Comparison of ENCODE assay signal across 20 cellular contexts in genomic region chr6:46932941-46933340, GRCh38. TPM values are rescaled to one million over a fixed set of nuclear protein-coding genes. Genes with fewer than 3 reads are reported as not detected.
DNase-seq lines count a peak whose midpoint lies in the region; ATAC-seq and TF ChIP-seq lines count a peak whose summit lies in the region.
"Had no signal": no experiment of that assay in that cellular context is flagged by ENCODE, and none has a peak within 500 bp of the region (broad histone marks: within the 10 kb centered on the region; RNA-seq: fewer than 3 reads in every experiment).

No MANE protein-coding gene starts in this region.

- TF ChIP-seq EP300 in upper lobe of left lung (IDR thresholded peaks at IDR 0.05) = no peak

- H3K4me1 ChIP-seq in heart right ventricle (peaks cover 2 to 63% (median 20%) of the 10 kb centered on the region in 9 donors), lower lobe of right lung (peaks cover 52% of the 10 kb centered on the region), upper lobe of left lung (peaks cover 38 to 51% (median 46%) of the 10 kb centered on the region in 4 donors)

- no peak overlapping the region for H3K4me3 ChIP-seq in heart right ventricle
- H3K4me3 ChIP-seq in choroid plexus epithelial cell (ENCODE audit: low read depth, low read length) = no peak overlapping the region
- H3K4me3 ChIP-seq in lower lobe of right lung = no peak overlapping the region
- peak overlapping the region in 1 of 4 donors; percentile 3 for H3K4me3 ChIP-seq in upper lobe of left lung

- H3K4me3 Mint-ChIP-seq in natural killer cell treated with Interleukin-12 subunit alpha and Interleukin-12 subunit beta and Interleukin-15 and Interleukin-18, amount 100 ng/mL, for 72 hours = no peak overlapping the region
- H3K4me3 Mint-ChIP-seq: activated CD4-positive, alpha-beta memory T cell treated with anti-CD3 and anti-CD28 coated beads for 36 hours; activated naive CD4-positive, alpha-beta T cell treated with anti-CD3 and anti-CD28 coated beads, Interleukin-2, amount 50 U/mL, for 24 hours; activated T-cell treated with anti-CD3 and anti-CD28 coated beads, Interleukin-2, amount 50 U/mL, for 4 hours; brain; stimulated activated memory B cell treated with anti-CD40 and anti-IgM and Interleukin-4, amounts not matched to agents 10 μg/mL and 1 μg/mL and 100 μg/mL, for 72 hours; type B pancreatic cell had no signal

- H3K9me3 Mint-ChIP-seq in natural killer cell treated with Interleukin-12 subunit alpha and Interleukin-12 subunit beta and Interleukin-15 and Interleukin-18, amount 100 ng/mL, for 72 hours = peaks cover 6% of the 10 kb centered on the region
- H3K9me3 Mint-ChIP-seq: activated CD4-positive, alpha-beta memory T cell treated with anti-CD3 and anti-CD28 coated beads for 36 hours; activated naive CD4-positive, alpha-beta T cell treated with anti-CD3 and anti-CD28 coated beads, Interleukin-2, amount 50 U/mL, for 24 hours; activated T-cell treated with anti-CD3 and anti-CD28 coated beads, Interleukin-2, amount 50 U/mL, for 4 hours; brain; type B pancreatic cell had no signal

- ATAC-seq in heart right ventricle (peak in 4 of 8 donors; percentile 3 to 34 (median 18)), left ventricle myocardium superior (no peak), lower lobe of right lung (peak in 1 of 2 donors; percentile 43), upper lobe of left lung (ENCODE audit: low FRiP score in 2 of 2) (peak in 1 of 2 donors; percentile 46)
- no peak for ATAC-seq in natural killer cell treated with Interleukin-12 subunit alpha and Interleukin-12 subunit beta and Interleukin-15 and Interleukin-18, amount 100 ng/mL, for 72 hours
- ATAC-seq: activated T-cell treated with anti-CD3 and anti-CD28 coated beads, Interleukin-2, amount 50 U/mL, for 4 hours; stimulated activated memory B cell treated with anti-CD40 and anti-IgM and Interleukin-4, amounts not matched to agents 10 μg/mL and 1 μg/mL and 100 μg/mL, for 72 hours had no signal

- no peak for TF ChIP-seq CTCF in heart right ventricle (IDR thresholded peaks at IDR 0.05)
- TF ChIP-seq CTCF in choroid plexus epithelial cell (conservative IDR thresholded peaks at IDR 0.05; ENCODE audit: low read depth, low read length) = no peak
- TF ChIP-seq CTCF in lower lobe of right lung (IDR thresholded peaks at IDR 0.05) = no peak
- no peak for TF ChIP-seq CTCF in upper lobe of left lung (IDR thresholded peaks at IDR 0.05)

- intact Hi-C loops in heart right ventricle (cut with DNase I) (no loop called here), left ventricle myocardium superior (cut with micrococcal nuclease) (no loop called here), lower lobe of right lung (cut with DNase I) (no loop called here)

- H3K9me3 ChIP-seq in heart right ventricle (no peaks in the 10 kb centered on the region), lower lobe of right lung (no peaks in the 10 kb centered on the region), upper lobe of left lung (no peaks in the 10 kb centered on the region)

- no peaks in the 10 kb centered on the region for H3K36me3 Mint-ChIP-seq in natural killer cell treated with Interleukin-12 subunit alpha and Interleukin-12 subunit beta and Interleukin-15 and Interleukin-18, amount 100 ng/mL, for 72 hours
- H3K36me3 Mint-ChIP-seq: activated CD4-positive, alpha-beta memory T cell treated with anti-CD3 and anti-CD28 coated beads for 36 hours; activated naive CD4-positive, alpha-beta T cell treated with anti-CD3 and anti-CD28 coated beads, Interleukin-2, amount 50 U/mL, for 24 hours; brain; stimulated activated memory B cell treated with anti-CD40 and anti-IgM and Interleukin-4, amounts not matched to agents 10 μg/mL and 1 μg/mL and 100 μg/mL, for 72 hours; type B pancreatic cell had no signal

- TF ChIP-seq POLR2A in upper lobe of left lung (IDR thresholded peaks at IDR 0.05) = no peak

- 50 to 60% methylated on average over 8 of the region's 8 CpGs for WGBS in heart right ventricle, 2 donors
- 36 to 38% methylated on average over 8 of the region's 8 CpGs for WGBS in upper lobe of left lung, 2 donors

- H3K27ac ChIP-seq in heart right ventricle (peak overlapping the region in 8 of 10 donors; percentile 25 to 83 (median 54)), lower lobe of right lung (peak overlapping the region; percentile 31), upper lobe of left lung (peak overlapping the region; percentile 63 to 80 (median 72))

- no peak for DNase-seq in heart right ventricle
- DNase-seq in left ventricle myocardium superior = no peak
- peak; percentile 74 for DNase-seq in choroid plexus epithelial cell (ENCODE audit: low read depth)
- no peak for DNase-seq in lower lobe of right lung
- no peak for DNase-seq in upper lobe of left lung
- DNase-seq in activated naive CD4-positive, alpha-beta T cell treated with Interleukin-2 at 50 U/mL for 16 hours = no peak
- no peak for DNase-seq in DMS153 (lab: John Stamatoyannopoulos, UW)
- DNase-seq in natural killer cell treated with Interleukin-12 subunit alpha and Interleukin-12 subunit beta and Interleukin-15 and Interleukin-18, amount 100 ng/mL, for 72 hours (ENCODE audit: low spot score) = no peak
- DNase-seq: activated CD4-positive, alpha-beta memory T cell treated with anti-CD3 and anti-CD28 coated beads for 36 hours; activated T-cell treated with anti-CD3 and anti-CD28 coated beads, Interleukin-2, amount 50 U/mL, for 4 hours; DMS79 treated with DMSO at 0.1 percent for 48 hours; erythroblast; NCI-H146; NCI-H446; NK-92 treated with Interleukin-12 subunit alpha and Interleukin-12 subunit beta, amount 100 ng/mL, for 24 hours; T-helper 1 cell had no signal

- H3K27me3 Mint-ChIP-seq in natural killer cell treated with Interleukin-12 subunit alpha and Interleukin-12 subunit beta and Interleukin-15 and Interleukin-18, amount 100 ng/mL, for 72 hours = peaks cover 6 to 7% of the 10 kb centered on the region in 2 donors
- H3K27me3 Mint-ChIP-seq: stimulated activated memory B cell treated with anti-CD40 and anti-IgM and Interleukin-4, amounts not matched to agents 10 μg/mL and 1 μg/mL and 100 μg/mL, for 72 hours; type B pancreatic cell had no signal

- no peak overlapping the region for H3K27ac Mint-ChIP-seq in natural killer cell treated with Interleukin-12 subunit alpha and Interleukin-12 subunit beta and Interleukin-15 and Interleukin-18, amount 100 ng/mL, for 72 hours
- H3K27ac Mint-ChIP-seq: activated CD4-positive, alpha-beta memory T cell treated with anti-CD3 and anti-CD28 coated beads for 36 hours; activated naive CD4-positive, alpha-beta T cell treated with anti-CD3 and anti-CD28 coated beads, Interleukin-2, amount 50 U/mL, for 24 hours; brain; stimulated activated memory B cell treated with anti-CD40 and anti-IgM and Interleukin-4, amounts not matched to agents 10 μg/mL and 1 μg/mL and 100 μg/mL, for 72 hours; type B pancreatic cell had no signal

- H3K36me3 ChIP-seq in heart right ventricle = no peaks in the 10 kb centered on the region
- no peaks in the 10 kb centered on the region for H3K36me3 ChIP-seq in lower lobe of right lung
- H3K36me3 ChIP-seq in upper lobe of left lung = no peaks in the 10 kb centered on the region

- no peaks in the 10 kb centered on the region for H3K27me3 ChIP-seq in heart right ventricle
- no peaks in the 10 kb centered on the region for H3K27me3 ChIP-seq in lower lobe of right lung (ENCODE audit: low read depth)
- no peaks in the 10 kb centered on the region for H3K27me3 ChIP-seq in upper lobe of left lung

- H3K4me1 Mint-ChIP-seq in natural killer cell treated with Interleukin-12 subunit alpha and Interleukin-12 subunit beta and Interleukin-15 and Interleukin-18, amount 100 ng/mL, for 72 hours (ENCODE audit: low read depth in 2 of 2) = no peaks in the 10 kb centered on the region
- H3K4me1 Mint-ChIP-seq: activated naive CD4-positive, alpha-beta T cell treated with anti-CD3 and anti-CD28 coated beads, Interleukin-2, amount 50 U/mL, for 24 hours; brain; stimulated activated memory B cell treated with anti-CD40 and anti-IgM and Interleukin-4, amounts not matched to agents 10 μg/mL and 1 μg/mL and 100 μg/mL, for 72 hours had no signal

RNA-seq across cellular contexts. Expression of gene ADGRF5, which starts 11.2 kb away (rescaled TPM):
- total RNA-seq in heart right ventricle = 10 to 100 TPM; 27.1 to 92.1 (median 35.4) TPM
- polyA plus RNA-seq in heart right ventricle = 10 to 100 TPM; 28.8 to 44.7 TPM
- total RNA-seq in left ventricle myocardium superior = 45.9 TPM
- total RNA-seq in lower lobe of right lung = 238 TPM
- total RNA-seq in upper lobe of left lung = 100 to 1,000 TPM; 107 to 352 (median 215) TPM
- not detected for total RNA-seq in natural killer cell treated with Interleukin-12 subunit alpha and Interleukin-12 subunit beta and Interleukin-15 and Interleukin-18, amount 100 ng/mL, for 72 hours
- total RNA-seq: activated CD4-positive, alpha-beta memory T cell treated with anti-CD3 and anti-CD28 coated beads for 36 hours had no signal

Comparison
In these comparisons a context has a peak if more than half of its experiments do, and no peak if none do; other contexts are left out.
1. RNA of gene ADGRF5, which starts 11.2 kb away (total RNA-seq): 107 to 352 TPM in upper lobe of left lung, 238 TPM in lower lobe of right lung (single experiment), 45.9 TPM in left ventricle myocardium superior (single experiment) and 27.1 to 92.1 TPM in heart right ventricle; not detected in natural killer cell treated with Interleukin-12 subunit alpha and Interleukin-12 subunit beta and Interleukin-15 and Interleukin-18, amount 100 ng/mL, for 72 hours; every median in the first group is over 10 times any median in the second.
2. Peak in every context shown above with its lines, with median percentiles within 50 percentile points of each other: H3K27ac ChIP-seq.